ENCODE assay signal across 2 cellular contexts in the genomic region with DNA sequence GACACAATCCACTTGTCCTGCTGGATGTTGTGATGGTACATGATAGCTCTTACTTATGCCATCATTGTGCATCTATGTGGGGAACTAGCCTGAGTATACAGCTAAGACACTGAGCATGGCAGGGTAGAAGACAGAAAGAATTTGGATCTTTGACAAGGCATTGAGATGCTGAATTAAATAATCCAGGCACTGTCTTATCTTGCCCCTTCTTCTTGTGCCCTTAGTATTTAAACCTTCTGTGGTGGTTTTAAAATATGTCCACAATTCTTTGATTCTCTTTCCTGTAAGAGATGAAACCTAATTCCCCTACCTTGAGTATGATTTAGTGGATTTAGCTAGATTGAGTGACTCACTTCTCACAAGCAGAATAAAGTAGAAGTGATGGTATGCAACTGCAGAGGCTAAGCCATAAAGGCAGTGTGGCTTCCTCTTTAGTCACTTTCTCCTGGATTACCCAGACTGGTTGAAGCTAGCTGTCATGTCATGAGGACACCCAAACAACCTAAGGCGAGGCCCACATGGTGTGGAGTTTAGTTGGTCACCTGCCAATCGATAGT.
TF ChIP-seq lines count a peak whose summit lies in the region.

No MANE protein-coding gene starts in this region.

TF ChIP-seq in IMR-90, 13 proteins besides CTCF, POLR2A, EP300 and RAD21 (continued from another document):
- TF ChIP-seq, protein P1, sequence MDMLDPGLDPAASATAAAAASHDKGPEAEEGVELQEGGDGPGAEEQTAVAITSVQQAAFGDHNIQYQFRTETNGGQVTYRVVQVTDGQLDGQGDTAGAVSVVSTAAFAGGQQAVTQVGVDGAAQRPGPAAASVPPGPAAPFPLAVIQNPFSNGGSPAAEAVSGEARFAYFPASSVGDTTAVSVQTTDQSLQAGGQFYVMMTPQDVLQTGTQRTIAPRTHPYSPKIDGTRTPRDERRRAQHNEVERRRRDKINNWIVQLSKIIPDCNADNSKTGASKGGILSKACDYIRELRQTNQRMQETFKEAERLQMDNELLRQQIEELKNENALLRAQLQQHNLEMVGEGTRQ (IDR thresholded peaks at IDR 0.05; ENCODE audit: low read depth, low read length), result 0 out of 2 replicates have a peak, but pooled peaks have one; percentile 13

TF ChIP-seq in SK-N-SH, 30 proteins besides CTCF, POLR2A, EP300 and RAD21 (continued from another document):
- peak; percentile 81 for TF ChIP-seq TEAD4 (IDR thresholded peaks at IDR 0.05; ENCODE audit: borderline replicate concordance, insufficient read depth)
- peak; percentile 69 for TF ChIP-seq NFIC (IDR thresholded peaks at IDR 0.05; ENCODE audit: borderline replicate concordance)
- peak; percentile 81 for TF ChIP-seq JUND (IDR thresholded peaks at IDR 0.05)
- TF ChIP-seq, protein P2, sequence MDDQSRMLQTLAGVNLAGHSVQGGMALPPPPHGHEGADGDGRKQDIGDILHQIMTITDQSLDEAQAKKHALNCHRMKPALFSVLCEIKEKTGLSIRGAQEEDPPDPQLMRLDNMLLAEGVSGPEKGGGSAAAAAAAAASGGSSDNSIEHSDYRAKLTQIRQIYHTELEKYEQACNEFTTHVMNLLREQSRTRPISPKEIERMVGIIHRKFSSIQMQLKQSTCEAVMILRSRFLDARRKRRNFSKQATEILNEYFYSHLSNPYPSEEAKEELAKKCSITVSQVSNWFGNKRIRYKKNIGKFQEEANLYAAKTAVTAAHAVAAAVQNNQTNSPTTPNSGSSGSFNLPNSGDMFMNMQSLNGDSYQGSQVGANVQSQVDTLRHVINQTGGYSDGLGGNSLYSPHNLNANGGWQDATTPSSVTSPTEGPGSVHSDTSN (IDR thresholded peaks at IDR 0.05), result peak; percentile 91
- TF ChIP-seq POLR2AphosphoS5 (IDR thresholded peaks at IDR 0.05; ENCODE audit: low read depth, low read length), result peak; percentile 73; the same call in 1 of the 2 replicates
- peak; percentile 88 for TF ChIP-seq FOSL2 (IDR thresholded peaks at IDR 0.05; ENCODE audit: borderline replicate concordance, low read depth)
- TF ChIP-seq, protein P3, sequence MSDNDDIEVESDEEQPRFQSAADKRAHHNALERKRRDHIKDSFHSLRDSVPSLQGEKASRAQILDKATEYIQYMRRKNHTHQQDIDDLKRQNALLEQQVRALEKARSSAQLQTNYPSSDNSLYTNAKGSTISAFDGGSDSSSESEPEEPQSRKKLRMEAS (IDR thresholded peaks at IDR 0.05; ENCODE audit: low read depth), result no peak
- TF ChIP-seq TCF12 (IDR thresholded peaks at IDR 0.05), result peak; percentile 92
- no peak for TF ChIP-seq ELF1 (IDR thresholded peaks at IDR 0.05)
- TF ChIP-seq FOXM1 (IDR thresholded peaks at IDR 0.05; ENCODE audit: low read depth), result peak; percentile 70; the same call in 1 of the 2 replicates
